In genomic region chr6:106279179-106279578, GRCh38 we compare ENCODE assay signal across 22 cellular contexts. TPM values are rescaled to one million over a fixed set of nuclear protein-coding genes. Genes with fewer than 3 reads are reported as not detected.
DNase-seq lines count a peak whose midpoint lies in the region; ATAC-seq and TF ChIP-seq lines count a peak whose summit lies in the region.
"Had no signal": no experiment of that assay in that cellular context is flagged by ENCODE, and none has a peak within 500 bp of the region (broad histone marks: within the 10 kb centered on the region; RNA-seq: fewer than 3 reads in every experiment).

No MANE protein-coding gene starts in this region.

- H3K4me1 Mint-ChIP-seq in CD14-positive monocyte: peaks cover 1% of the 10 kb centered on the region

- no peaks in the 10 kb centered on the region for H3K9me3 Mint-ChIP-seq in activated naive CD4-positive, alpha-beta T cell treated with anti-CD3 and anti-CD28 coated beads, Interleukin-2, amount 50 U/mL, for 72 hours
- H3K9me3 Mint-ChIP-seq in CD14-positive monocyte: no peaks in the 10 kb centered on the region
- H3K9me3 Mint-ChIP-seq: immature natural killer cell, mesothelial cell of epicardium had no signal

- H3K27me3 ChIP-seq in stomach: no peaks in the 10 kb centered on the region
- no peaks in the 10 kb centered on the region for H3K27me3 ChIP-seq in Karpas-422 (ENCODE audit: low read length)
- H3K27me3 ChIP-seq: cardiac muscle cell, gastroesophageal sphincter, pancreas, testis had no signal

- H3K4me3 ChIP-seq in fibroblast of mammary gland (ENCODE audit: control insufficient read depth, low read depth, low read length) (no peak overlapping the region), stomach (no peak overlapping the region), Karpas-422 (ENCODE audit: low read length) (no peak overlapping the region)
- H3K4me3 ChIP-seq: cardiac muscle cell, gastroesophageal sphincter, testis had no signal

- TF ChIP-seq EP300 in stomach (IDR thresholded peaks at IDR 0.05): no peak

- no peaks in the 10 kb centered on the region for H3K9me2 ChIP-seq in Karpas-422 (replicated peaks; ENCODE audit: insufficient read depth, low read length)

- TF ChIP-seq POLR2A in stomach (IDR thresholded peaks at IDR 0.05): no peak

- intact Hi-C loops in stomach (cut with DNase I; ENCODE audit: low total_unique reads) (no loop called here), CD14-positive monocyte (cut with micrococcal nuclease) (no loop called here)

- H3K27ac ChIP-seq in stomach: no peak overlapping the region
- no peak overlapping the region for H3K27ac ChIP-seq in Karpas-422 (ENCODE audit: low read length)
- H3K27ac ChIP-seq: cardiac muscle cell, gastroesophageal sphincter, pancreas, testis had no signal

- H3K27me3 Mint-ChIP-seq in CD14-positive monocyte (ENCODE audit: low read depth in 3 of 3): no peaks in the 10 kb centered on the region

- no peak overlapping the region for H3K4me2 ChIP-seq in Karpas-422 (ENCODE audit: low read depth, low read length, poor library complexity, severe bottlenecking)

- H3K36me3 ChIP-seq in stomach (peaks cover 0 to 22% (median 21%) of the 10 kb centered on the region in 4 donors), Karpas-422 (ENCODE audit: insufficient read depth, low read length) (peaks cover 17% of the 10 kb centered on the region; the same call in 1 of the 2 replicates)

- H3K9ac ChIP-seq in Karpas-422 (ENCODE audit: low read length): no peak overlapping the region

- no peak overlapping the region for H3K4me3 Mint-ChIP-seq in CD14-positive monocyte
- H3K4me3 Mint-ChIP-seq: immature natural killer cell, mesothelial cell of epicardium had no signal

- no peak for TF ChIP-seq CTCF in fibroblast of mammary gland (conservative IDR thresholded peaks at IDR 0.05; ENCODE audit: control insufficient read depth, insufficient read depth, low read depth, low read length)
- TF ChIP-seq CTCF in stomach (IDR thresholded peaks at IDR 0.05): no peak
- TF ChIP-seq CTCF in CD14-positive monocyte (IDR thresholded peaks at IDR 0.05): no peak

- H3K27ac Mint-ChIP-seq in activated naive CD4-positive, alpha-beta T cell treated with anti-CD3 and anti-CD28 coated beads, Interleukin-2, amount 50 U/mL, for 72 hours: no peak overlapping the region
- no peak overlapping the region for H3K27ac Mint-ChIP-seq in CD14-positive monocyte
- H3K27ac Mint-ChIP-seq: mesothelial cell of epicardium had no signal

- H3K79me2 ChIP-seq in Karpas-422 (ENCODE audit: low read length): peaks cover 88% of the 10 kb centered on the region

- WGBS in stomach, 5 donors: 56 to 86% (median 82%) methylated on average over 1 of the region's 1 CpG

- H3K36me3 Mint-ChIP-seq in activated naive CD4-positive, alpha-beta T cell treated with anti-CD3 and anti-CD28 coated beads, Interleukin-2, amount 50 U/mL, for 72 hours: peaks cover 9 to 14% of the 10 kb centered on the region in 2 donors
- peaks cover 24 to 33% of the 10 kb centered on the region in 2 donors for H3K36me3 Mint-ChIP-seq in CD14-positive monocyte

- no peaks in the 10 kb centered on the region for H4K20me1 ChIP-seq in Karpas-422 (ENCODE audit: insufficient read depth, low read depth, low read length)

- no peak overlapping the region for H2AFZ ChIP-seq in Karpas-422 (ENCODE audit: low read length)

- DNase-seq in activated naive CD4-positive, alpha-beta T cell treated with anti-CD3 and anti-CD28 coated beads, Interleukin-2, amount 50 U/mL, for 72 hours (ENCODE audit: low spot score in 2 of 2): no peak
- no peak for DNase-seq in activated naive CD4-positive, alpha-beta T cell (lab: John Stamatoyannopoulos, UW)
- peak; percentile 78 for DNase-seq in RPMI7951 (ENCODE audit: low read depth)
- DNase-seq in fibroblast of mammary gland (ENCODE audit: low read depth): peak; percentile 63
- no peak for DNase-seq in stomach
- no peak for DNase-seq in CD14-positive monocyte (ENCODE audit: low spot score)
- no peak for DNase-seq in Karpas-422
- DNase-seq: activated CD4-positive, alpha-beta T cell treated with anti-CD3 and anti-CD28 coated beads for 48 hours; activated effector memory CD4-positive, alpha-beta T cell treated with anti-CD3 and anti-CD28 coated beads, Interleukin-2, amount 50 U/mL, for 16 hours; DMS79; immature natural killer cell; NCI-H1417 treated with DMSO at 0.1 percent for 48 hours; NCI-H446 treated with DMSO at 0.1 percent for 48 hours; pancreas; stimulated activated CD4-positive, alpha-beta T cell treated with anti-CD3 and anti-CD28 coated beads, Interleukin-12 subunit alpha, Interleukin-12 subunit beta, amount 100 ng/mL, for 4 hours; testis had no signal

- no peaks in the 10 kb centered on the region for H3K9me3 ChIP-seq in stomach
- no peaks in the 10 kb centered on the region for H3K9me3 ChIP-seq in Karpas-422 (ENCODE audit: low read length)
- H3K9me3 ChIP-seq: gastroesophageal sphincter, pancreas, testis had no signal

- peaks cover 0 to 7% (median 3%) of the 10 kb centered on the region in 4 donors for H3K4me1 ChIP-seq in stomach
- H3K4me1 ChIP-seq in Karpas-422 (ENCODE audit: low read length): no peaks in the 10 kb centered on the region
- H3K4me1 ChIP-seq: pancreas, testis had no signal

- peak; percentile 55 to 80 for ATAC-seq in activated naive CD4-positive, alpha-beta T cell treated with anti-CD3 and anti-CD28 coated beads, Interleukin-2, amount 50 U/mL, for 72 hours
- no peak for ATAC-seq in GM21825 (IDR thresholded peaks at IDR 0.05; ENCODE audit: unreplicated experiment)
- ATAC-seq: gastroesophageal sphincter, HepG2, Panc1, pancreas had no signal

RNA-seq across cellular contexts. Expression of gene ATG5, which starts 46.4 kb away (rescaled TPM):
- 10 to 100 TPM; 23.5 to 28.2 TPM for total RNA-seq in activated naive CD4-positive, alpha-beta T cell treated with anti-CD3 and anti-CD28 coated beads, Interleukin-2, amount 50 U/mL, for 72 hours
- total RNA-seq in RPMI7951 (2014; rRNA removed; shearing (Covaris generic)): 66.0 and 88.3 TPM in 2 replicates
- 10 to 100 TPM; 21.6 to 89.4 (median 34.4) TPM for total RNA-seq in stomach
- 10 to 100 TPM; 12.8 to 28.7 (median 18.1) TPM for polyA plus RNA-seq in stomach
- polyA plus RNA-seq in CD14-positive monocyte: 10 to 100 TPM; 29.9 to 31.4 TPM
- total RNA-seq in Karpas-422 (2014; rRNA removed; shearing (Covaris generic); ENCODE audit: low replicate concordance): 26.7 and 63.3 TPM in 2 replicates

Comparison
In these comparisons a context has a peak if more than half of its experiments do, and no peak if none do; other contexts are left out.
1. DNase-seq: peak in RPMI7951 (single experiment) and fibroblast of mammary gland (single experiment); none in activated naive CD4-positive, alpha-beta T cell treated with anti-CD3 and anti-CD28 coated beads, Interleukin-2, amount 50 U/mL, for 72 hours (0 of 2), activated naive CD4-positive, alpha-beta T cell (0 of 4), stomach (single experiment), CD14-positive monocyte (single experiment) and Karpas-422 (single experiment).